12 cellular contexts compared by ENCODE assay signal in genomic region chr12:22282283-22282682, GRCh38. TPM values are rescaled to one million over a fixed set of nuclear protein-coding genes. Genes with fewer than 3 reads are reported as not detected.
A peak's percentile ranks its signal among the peaks of the same experiment; 100 is the strongest.
DNase-seq lines count a peak whose midpoint lies in the region; ATAC-seq and TF ChIP-seq lines count a peak whose summit lies in the region.
"Had no signal": no experiment of that assay in that cellular context is flagged by ENCODE, and none has a peak within 500 bp of the region (broad histone marks: within the 10 kb centered on the region; RNA-seq: fewer than 3 reads in every experiment).

No MANE protein-coding gene starts in this region.

- TF ChIP-seq CTCF in HFFc6 (IDR thresholded peaks at IDR 0.05), result no peak
- TF ChIP-seq CTCF in cardiac fibroblast (IDR thresholded peaks at IDR 0.05; ENCODE audit: low read depth, low read length), result no peak
- no peak for TF ChIP-seq CTCF in GM13976 (IDR thresholded peaks at IDR 0.05; ENCODE audit: borderline replicate concordance, control extremely low read depth, extremely low read depth, insufficient read depth, missing control alignments)

- peaks cover 36% of the 10 kb centered on the region for H3K4me1 Mint-ChIP-seq in HFFc6 (ENCODE audit: low read depth)
- H3K4me1 Mint-ChIP-seq: activated naive CD8-positive, alpha-beta T cell treated with anti-CD3 and anti-CD28 coated beads, Interleukin-2, amount 50 U/mL, for 24 hours had no signal

- H3K27me3 Mint-ChIP-seq in HFFc6 (ENCODE audit: insufficient read depth), result peaks cover 2% of the 10 kb centered on the region

- DNase-seq in HFFc6, result peak; percentile 20
- DNase-seq in cardiac fibroblast (ENCODE audit: low read depth in 2 of 2), result peak; percentile 63 to 87
- peak; percentile 72 for DNase-seq in iris pigment epithelial cell (ENCODE audit: low read depth)
- peak; percentile 88 for DNase-seq in stromal cell of bone marrow (ENCODE audit: low read depth)
- DNase-seq in GM13976 (ENCODE audit: low spot score), result no peak
- DNase-seq: activated naive CD8-positive, alpha-beta T cell treated with anti-CD3 and anti-CD28 coated beads, Interleukin-2, amount 50 U/mL, for 24 hours; NCI-H748 treated with DMSO at 0.1 percent for 48 hours; testis; WERI-Rb-1 had no signal

- H3K27ac Mint-ChIP-seq in HFFc6, result peak overlapping the region; percentile 72
- H3K27ac Mint-ChIP-seq: activated naive CD8-positive, alpha-beta T cell treated with anti-CD3 and anti-CD28 coated beads, Interleukin-2, amount 50 U/mL, for 24 hours had no signal

- in situ Hi-C loops in GM13976 (cut with MboI; ENCODE audit: low sequenced_read_pairs, unreplicated experiment), result no loop called here

- H3K9me3 Mint-ChIP-seq in HFFc6, result peaks cover 7% of the 10 kb centered on the region; the same call in 1 of the 2 replicates
- H3K9me3 Mint-ChIP-seq: activated naive CD8-positive, alpha-beta T cell treated with anti-CD3 and anti-CD28 coated beads, Interleukin-2, amount 50 U/mL, for 24 hours had no signal

- no peak for ATAC-seq in HG02588 (IDR thresholded peaks at IDR 0.05; ENCODE audit: unreplicated experiment)
- ATAC-seq in HG02623 (IDR thresholded peaks at IDR 0.05; ENCODE audit: unreplicated experiment), result no peak
- no peak for ATAC-seq in GM21515 (IDR thresholded peaks at IDR 0.05; ENCODE audit: unreplicated experiment)
- ATAC-seq: activated naive CD8-positive, alpha-beta T cell treated with anti-CD3 and anti-CD28 coated beads, Interleukin-2, amount 50 U/mL, for 24 hours had no signal

- H3K4me3 Mint-ChIP-seq in HFFc6, result peak overlapping the region; percentile 82
- H3K4me3 Mint-ChIP-seq: activated naive CD8-positive, alpha-beta T cell treated with anti-CD3 and anti-CD28 coated beads, Interleukin-2, amount 50 U/mL, for 24 hours had no signal

- no peak overlapping the region for H3K4me3 ChIP-seq in cardiac fibroblast (replicated peaks in 1 of 2; ENCODE audit: low read depth in 2 of 2, low read length in 2 of 2)
- H3K4me3 ChIP-seq: testis had no signal

- H3K36me3 Mint-ChIP-seq in HFFc6 (ENCODE audit: low read depth), result no peaks in the 10 kb centered on the region

RNA-seq across cellular contexts. Expression of gene ST8SIA1, which starts 52.2 kb away (rescaled TPM):
- total RNA-seq in HFFc6 (2021; fragmentation: NEBNext Ultra II Directional; extraction: Animal tissue kit (Norgen Biotek cat#: 25700)), result not detected
